ENCODE assay signal across 8 cellular contexts in genomic region chr17:41648411-41649195, GRCh38. TPM values are rescaled to one million over a fixed set of nuclear protein-coding genes. Genes with fewer than 3 reads are reported as not detected.
DNase-seq lines count a peak whose midpoint lies in the region; ATAC-seq and TF ChIP-seq lines count a peak whose summit lies in the region.

No MANE protein-coding gene starts in this region.

- H3K4me3 Mint-ChIP-seq in activated CD8-positive, alpha-beta T cell treated with anti-CD3 and anti-CD28 coated beads for 36 hours = peak overlapping the region; percentile 43

- peak overlapping the region; percentile 65 for H3K27ac Mint-ChIP-seq in activated CD8-positive, alpha-beta T cell treated with anti-CD3 and anti-CD28 coated beads for 36 hours

- H3K9me3 ChIP-seq in ectodermal cell (ENCODE audit: control insufficient read depth, low read length) = no peaks in the 10 kb centered on the region
- no peaks in the 10 kb centered on the region for H3K9me3 ChIP-seq in lower lobe of right lung

- peaks cover 7% of the 10 kb centered on the region for H3K4me1 Mint-ChIP-seq in activated CD8-positive, alpha-beta T cell treated with anti-CD3 and anti-CD28 coated beads for 36 hours (ENCODE audit: low read depth)

- no peaks in the 10 kb centered on the region for H3K36me3 Mint-ChIP-seq in activated CD8-positive, alpha-beta T cell treated with anti-CD3 and anti-CD28 coated beads for 36 hours (ENCODE audit: low read depth)

- H3K27ac ChIP-seq in ectodermal cell (ENCODE audit: insufficient read depth, low read depth, low read length, poor library complexity, severe bottlenecking) (no peak overlapping the region), lower lobe of right lung (peak overlapping the region; percentile 33)

- H3K27me3 ChIP-seq in ectodermal cell (ENCODE audit: control insufficient read depth, insufficient read depth, low read length, poor library complexity, severe bottlenecking) (peaks cover 6% of the 10 kb centered on the region), lower lobe of right lung (ENCODE audit: low read depth) (no peaks in the 10 kb centered on the region)

- peaks cover 3% of the 10 kb centered on the region for H3K27me3 Mint-ChIP-seq in activated CD8-positive, alpha-beta T cell treated with anti-CD3 and anti-CD28 coated beads for 36 hours

- H3K4me1 ChIP-seq in ectodermal cell (ENCODE audit: control insufficient read depth, insufficient read depth, low read length) (peaks cover 4% of the 10 kb centered on the region), lower lobe of right lung (peaks cover 26% of the 10 kb centered on the region)

- ATAC-seq in HG03439 (IDR thresholded peaks at IDR 0.05; ENCODE audit: unreplicated experiment) = peak; percentile 49
- ATAC-seq in activated CD8-positive, alpha-beta T cell treated with anti-CD3 and anti-CD28 coated beads for 36 hours = peak; percentile 92
- ATAC-seq in lower lobe of right lung = peak; percentile 92 to 93
- ATAC-seq in GM18873 (IDR thresholded peaks at IDR 0.05; ENCODE audit: low FRiP score, unreplicated experiment) = no peak

- DNase-seq in DMS79 treated with DMSO at 0.1 percent for 48 hours (lab: John Stamatoyannopoulos, UW) = peak; percentile 65
- peak; percentile 40 for DNase-seq in NCI-H748 treated with DMSO at 0.1 percent for 48 hours (lab: John Stamatoyannopoulos, UW)
- peak; percentile 88 for DNase-seq in activated CD8-positive, alpha-beta T cell treated with anti-CD3 and anti-CD28 coated beads for 36 hours
- peak; percentile 90 for DNase-seq in lower lobe of right lung
- peak; percentile 75 to 89 for DNase-seq in stimulated activated CD4-positive, alpha-beta T cell treated with anti-CD3 and anti-CD28 coated beads, Interleukin-4, amount 100 ng/mL, for 48 hours (ENCODE audit: low read depth in 2 of 2)

- H3K9me3 Mint-ChIP-seq in activated CD8-positive, alpha-beta T cell treated with anti-CD3 and anti-CD28 coated beads for 36 hours = no peaks in the 10 kb centered on the region

- peak; percentile 88 for TF ChIP-seq CTCF in activated CD8-positive, alpha-beta T cell treated with anti-CD3 and anti-CD28 coated beads for 36 hours (IDR thresholded peaks at IDR 0.05)
- peak; percentile 97 for TF ChIP-seq CTCF in lower lobe of right lung (IDR thresholded peaks at IDR 0.05)

- intact Hi-C loops in activated CD8-positive, alpha-beta T cell treated with anti-CD3 and anti-CD28 coated beads for 36 hours (cut with micrococcal nuclease) = loop anchor here (1.0 kb wide), 1 partner anchor 99 kb away; no protein-coding TSS in a partner anchor
- intact Hi-C loops in lower lobe of right lung (cut with DNase I) = no loop called here

- 10% methylated on average over 37 of the region's 39 CpGs for WGBS in ectodermal cell, 2 experiments

- POLR2A ChIA-PET in activated CD8-positive, alpha-beta T cell treated with anti-CD3 and anti-CD28 coated beads for 36 hours (lab: Charles Lee) = interaction anchor here (0.9 to 3.3 kb wide), 5 partner anchors 14 to 99 kb away, joined by 4 to 16 read pairs (median 4); partner anchors contain the start of gene EIF1

- H3K4me3 ChIP-seq in ectodermal cell (ENCODE audit: insufficient read depth, low read depth, low read length) (peak overlapping the region; percentile 13), lower lobe of right lung (peak overlapping the region; percentile 51)

- CTCF ChIA-PET in activated CD8-positive, alpha-beta T cell treated with anti-CD3 and anti-CD28 coated beads for 36 hours (lab: Charles Lee) = interaction anchor here (0.6 to 15.9 kb wide), 62 partner anchors 8 to 1023 kb away, joined by 3 to 435 read pairs (median 4); partner anchors contain the start of genes KLHL11, KRT15, KRT17 and KRT19

- H3K36me3 ChIP-seq in ectodermal cell (ENCODE audit: control insufficient read depth, insufficient read depth, low read length) (no peaks in the 10 kb centered on the region), lower lobe of right lung (no peaks in the 10 kb centered on the region)

RNA-seq across cellular contexts. Expression of gene KRT17, which starts 24.2 kb away (rescaled TPM):
- not detected for total RNA-seq in activated CD8-positive, alpha-beta T cell treated with anti-CD3 and anti-CD28 coated beads for 36 hours
- 1.8 TPM for polyA plus RNA-seq in ectodermal cell (2013, experiment 1 of 4)
- polyA plus RNA-seq in ectodermal cell (2013, experiment 2 of 4) = 1.8 TPM
- polyA plus RNA-seq in ectodermal cell (2013, experiment 3 of 4) = 1.3 TPM
- polyA plus RNA-seq in ectodermal cell (2013, experiment 4 of 4) = 1.1 TPM
- total RNA-seq in lower lobe of right lung = 2.6 TPM

RNA-seq across cellular contexts. Expression of gene KRT16, which starts 36.0 kb away (rescaled TPM):
- total RNA-seq in activated CD8-positive, alpha-beta T cell treated with anti-CD3 and anti-CD28 coated beads for 36 hours = not detected
- 0.31 TPM for polyA plus RNA-seq in ectodermal cell (2013, experiment 1 of 4)
- polyA plus RNA-seq in ectodermal cell (2013, experiment 2 of 4) = 0.16 TPM
- 0.27 TPM for polyA plus RNA-seq in ectodermal cell (2013, experiment 3 of 4)
- polyA plus RNA-seq in ectodermal cell (2013, experiment 4 of 4) = not detected
- not detected for total RNA-seq in lower lobe of right lung

RNA-seq across cellular contexts. Expression of gene EIF1, which starts 40.1 kb away (rescaled TPM):
- 100 to 1,000 TPM; 924 to 930 TPM for total RNA-seq in activated CD8-positive, alpha-beta T cell treated with anti-CD3 and anti-CD28 coated beads for 36 hours
- 533 TPM for polyA plus RNA-seq in ectodermal cell (2013, experiment 1 of 4)
- 531 TPM for polyA plus RNA-seq in ectodermal cell (2013, experiment 2 of 4)
- polyA plus RNA-seq in ectodermal cell (2013, experiment 3 of 4) = 503 TPM
- polyA plus RNA-seq in ectodermal cell (2013, experiment 4 of 4) = 534 TPM
- 943 TPM for total RNA-seq in lower lobe of right lung

Comparison
In these comparisons a context has a peak if more than half of its experiments do, and no peak if none do; other contexts are left out.
1. DNase-seq: peak in every context shown above with its lines; median percentile 90 in lower lobe of right lung; 88 in activated CD8-positive, alpha-beta T cell treated with anti-CD3 and anti-CD28 coated beads for 36 hours; 82 in stimulated activated CD4-positive, alpha-beta T cell treated with anti-CD3 and anti-CD28 coated beads, Interleukin-4, amount 100 ng/mL, for 48 hours; 65 in DMS79 treated with DMSO at 0.1 percent for 48 hours; 40 in NCI-H748 treated with DMSO at 0.1 percent for 48 hours.